Comparison of ENCODE assay signal across 8 cellular contexts in the genomic region with DNA sequence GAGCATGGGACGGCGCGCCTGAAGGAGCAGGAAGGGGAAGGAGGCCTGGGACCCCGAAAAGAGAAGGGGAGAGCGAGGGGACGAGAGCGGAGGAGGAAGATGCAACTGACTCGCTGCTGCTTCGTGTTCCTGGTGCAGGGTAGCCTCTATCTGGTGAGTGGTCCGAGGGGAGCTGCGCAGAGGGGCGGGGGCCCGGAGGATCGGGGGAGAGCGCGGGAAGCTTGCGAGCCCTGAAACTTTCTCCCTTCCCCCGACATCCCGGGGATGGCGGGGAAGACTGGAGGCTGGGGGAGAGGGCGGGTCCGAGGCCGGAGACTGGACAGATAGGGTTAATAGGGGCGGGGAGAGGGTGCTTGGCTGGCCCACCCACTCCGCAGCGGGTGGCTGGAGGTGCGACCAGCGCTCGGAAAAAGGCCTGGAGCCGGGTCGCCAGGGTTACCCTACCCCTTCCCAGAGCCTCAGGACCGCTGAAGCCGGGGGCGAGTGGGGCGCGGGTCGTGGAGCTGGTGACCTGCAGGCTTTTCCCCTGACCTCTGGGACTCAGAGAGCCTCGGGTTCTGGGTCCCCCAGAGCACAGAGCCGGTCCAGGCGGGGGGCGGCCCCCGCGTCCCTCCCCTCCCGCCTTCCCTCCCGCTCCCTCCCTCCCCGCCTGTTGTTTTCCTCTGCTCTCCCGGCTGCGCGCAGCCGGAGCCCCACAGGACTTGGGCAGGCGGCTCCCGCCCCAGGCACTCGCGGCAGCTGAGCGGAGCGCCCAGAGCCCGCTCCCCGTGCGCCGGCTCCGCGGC. TPM values are rescaled to one million over a fixed set of nuclear protein-coding genes. Genes with fewer than 3 reads are reported as not detected.
A peak's percentile ranks its signal among the peaks of the same experiment; 100 is the strongest.
DNase-seq lines count a peak whose midpoint lies in the region; ATAC-seq and TF ChIP-seq lines count a peak whose summit lies in the region.

No MANE protein-coding gene starts in this region.

- H3K4me3 Mint-ChIP-seq in memory B cell: peak overlapping the region; percentile 76

- H3K4me1 Mint-ChIP-seq in memory B cell: peaks cover 6% of the 10 kb centered on the region

- CTCF ChIA-PET in PC-9 (lab: Charles Lee): interaction anchor here (0.6 to 1.4 kb wide), 5 partner anchors 31 to 450 kb away, joined by 3 to 8 read pairs (median 4); a partner anchor contains a TSS

- H3K36me3 ChIP-seq in PC-9 (ENCODE audit: low read depth) (no peaks in the 10 kb centered on the region), ectodermal cell (ENCODE audit: control insufficient read depth, insufficient read depth, low read length) (no peaks in the 10 kb centered on the region), uterus (no peaks in the 10 kb centered on the region)

- peak overlapping the region; percentile 75 for H3K4me2 ChIP-seq in PC-9

- WGBS in ectodermal cell, 2 experiments: 0% methylated on average over 62 of the region's 62 CpGs

- peaks cover 7% of the 10 kb centered on the region; the same call in 1 of the 2 replicates for H3K4me1 ChIP-seq in PC-9 (replicated peaks; ENCODE audit: insufficient read depth)
- H3K4me1 ChIP-seq in ectodermal cell (ENCODE audit: control insufficient read depth, insufficient read depth, low read length): peaks cover 11% of the 10 kb centered on the region
- peaks cover 9 to 13% of the 10 kb centered on the region in 2 donors for H3K4me1 ChIP-seq in uterus

- no peaks in the 10 kb centered on the region for H3K79me2 ChIP-seq in PC-9 (ENCODE audit: low read depth)

- H4K20me1 ChIP-seq in PC-9 (ENCODE audit: insufficient read depth): no peaks in the 10 kb centered on the region

- H3K27ac Mint-ChIP-seq in memory B cell: no peak overlapping the region

- H3K9me3 Mint-ChIP-seq in memory B cell: no peaks in the 10 kb centered on the region

- intact Hi-C loops in PC-9 (cut with micrococcal nuclease; ENCODE audit: unreplicated experiment) (loop anchor here (10.0 kb wide), 2 partner anchors 208 to 508 kb away; a partner anchor contains a TSS), uterus (cut with DNase I; ENCODE audit: low total_unique reads) (loop anchor here (10.0 kb wide), 1 partner anchor 198 kb away; no protein-coding TSS in a partner anchor)

- no peaks in the 10 kb centered on the region for H3K9me2 ChIP-seq in PC-9 (ENCODE audit: insufficient read depth)

- no peaks in the 10 kb centered on the region for H3K36me3 Mint-ChIP-seq in memory B cell

- H3K27me3 Mint-ChIP-seq in memory B cell: peaks cover 25% of the 10 kb centered on the region

- 0 out of 2 replicates have a peak, but pooled peaks have one; percentile 18 for TF ChIP-seq CTCF in PC-9 (conservative IDR thresholded peaks at IDR 0.05)
- no peak for TF ChIP-seq CTCF in uterus (IDR thresholded peaks at IDR 0.05)

- H3F3A ChIP-seq in PC-9 (ENCODE audit: insufficient read depth, low read depth): peaks cover 19% of the 10 kb centered on the region; the same call in 1 of the 2 replicates

- peak overlapping the region; percentile 51 for H3K4me3 ChIP-seq in PC-9
- peak overlapping the region; percentile 82 for H3K4me3 ChIP-seq in ectodermal cell (ENCODE audit: insufficient read depth, low read depth, low read length)
- peak overlapping the region; percentile 56 to 84 for H3K4me3 ChIP-seq in uterus

- H3K9me3 ChIP-seq in PC-9 (ENCODE audit: insufficient read depth, low read depth) (no peaks in the 10 kb centered on the region), ectodermal cell (ENCODE audit: control insufficient read depth, low read length) (no peaks in the 10 kb centered on the region), uterus (no peaks in the 10 kb centered on the region)

- POLR2A ChIA-PET in PC-9 (lab: Charles Lee; ENCODE audit: unreplicated experiment): no interaction called here

- DNase-seq in NCI-H82 (lab: John Stamatoyannopoulos, UW): peak; percentile 66
- no peak for DNase-seq in NCI-H82 treated with DMSO at 0.1 percent for 48 hours (lab: John Stamatoyannopoulos, UW; ENCODE audit: unreplicated experiment)
- peak in 1 of 2 experiments; percentile 35 for DNase-seq in PC-9
- DNase-seq in memory B cell (ENCODE audit: low spot score in 2 of 2): no peak
- peak; percentile 62 to 69 for DNase-seq in uterus
- no peak for DNase-seq in LoVo (ENCODE audit: low spot score)

- no peak overlapping the region for H3K27ac ChIP-seq in PC-9
- H3K27ac ChIP-seq in ectodermal cell (ENCODE audit: insufficient read depth, low read depth, low read length, poor library complexity, severe bottlenecking): peak overlapping the region; percentile 59
- peak overlapping the region; percentile 93 for H3K27ac ChIP-seq in uterus

- H3K27me3 ChIP-seq in PC-9 (ENCODE audit: insufficient read depth, low read depth) (peaks cover 75% of the 10 kb centered on the region), ectodermal cell (ENCODE audit: control insufficient read depth, insufficient read depth, low read length, poor library complexity, severe bottlenecking) (peaks cover 22% of the 10 kb centered on the region), uterus (no peaks in the 10 kb centered on the region)

- H2AFZ ChIP-seq in PC-9: peak overlapping the region; percentile 52; the same call in 1 of the 2 replicates

- TF ChIP-seq POLR2A in uterus (IDR thresholded peaks at IDR 0.05): no peak

- no TSS peak for BruUV-seq in PC-9 (replicated peaks; lab: Mats Ljungman, UMichigan)

- ATAC-seq in memory B cell (ENCODE audit: low read depth) (peak; percentile 27), GM19467 (IDR thresholded peaks at IDR 0.05; ENCODE audit: unreplicated experiment) (no peak)

RNA-seq across cellular contexts. Expression of a gene that starts 0.6 kb away (rescaled TPM):
- not detected in 2 replicates for total RNA-seq in PC-9 (2021)
- polyA plus RNA-seq in ectodermal cell (2013, experiment 1 of 4): 10.9 TPM
- 12.1 TPM for polyA plus RNA-seq in ectodermal cell (2013, experiment 2 of 4)
- polyA plus RNA-seq in ectodermal cell (2013, experiment 3 of 4): 10.8 TPM
- polyA plus RNA-seq in ectodermal cell (2013, experiment 4 of 4): 12.6 TPM
- 10 to 100 TPM in 2 of 4 donors, 1 to 10 TPM in 2; 5.8 to 24.3 (median 9.0) TPM for total RNA-seq in uterus

Comparison
In these comparisons a context has a peak if more than half of its experiments do, and no peak if none do; other contexts are left out.
1. DNase-seq: peak in NCI-H82 (single experiment) and uterus (2 of 2); none in NCI-H82 treated with DMSO at 0.1 percent for 48 hours (single experiment), memory B cell (0 of 2) and LoVo (single experiment).
2. Peak in every context shown above with its lines, with median percentiles within 50 percentile points of each other: H3K4me3 ChIP-seq.